2 cellular contexts compared by ENCODE assay signal in the genomic region with DNA sequence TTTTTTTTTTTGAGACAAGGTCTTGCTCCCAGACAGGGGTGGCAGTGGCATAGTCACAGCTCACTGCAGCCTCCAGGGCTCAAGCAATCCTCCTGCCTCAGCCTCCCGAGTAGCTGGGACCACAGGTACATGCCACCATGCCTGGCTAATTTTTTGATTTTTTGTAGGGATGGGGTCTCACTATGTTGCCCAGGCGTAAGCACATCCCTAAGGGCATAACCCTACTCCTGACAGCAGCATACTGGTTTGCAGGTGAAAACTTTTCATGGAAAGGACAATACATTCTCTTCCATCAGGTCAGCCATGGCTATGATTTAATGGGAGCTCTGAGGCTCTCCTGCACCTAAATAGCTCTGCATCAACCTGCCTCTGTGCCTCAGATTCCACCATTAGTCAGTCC.
TF ChIP-seq lines count a peak whose summit lies in the region.

No MANE protein-coding gene starts in this region.

TF ChIP-seq in HepG2, 621 proteins besides CTCF, POLR2A, EP300 and RAD21:
- TF ChIP-seq, protein P1, sequence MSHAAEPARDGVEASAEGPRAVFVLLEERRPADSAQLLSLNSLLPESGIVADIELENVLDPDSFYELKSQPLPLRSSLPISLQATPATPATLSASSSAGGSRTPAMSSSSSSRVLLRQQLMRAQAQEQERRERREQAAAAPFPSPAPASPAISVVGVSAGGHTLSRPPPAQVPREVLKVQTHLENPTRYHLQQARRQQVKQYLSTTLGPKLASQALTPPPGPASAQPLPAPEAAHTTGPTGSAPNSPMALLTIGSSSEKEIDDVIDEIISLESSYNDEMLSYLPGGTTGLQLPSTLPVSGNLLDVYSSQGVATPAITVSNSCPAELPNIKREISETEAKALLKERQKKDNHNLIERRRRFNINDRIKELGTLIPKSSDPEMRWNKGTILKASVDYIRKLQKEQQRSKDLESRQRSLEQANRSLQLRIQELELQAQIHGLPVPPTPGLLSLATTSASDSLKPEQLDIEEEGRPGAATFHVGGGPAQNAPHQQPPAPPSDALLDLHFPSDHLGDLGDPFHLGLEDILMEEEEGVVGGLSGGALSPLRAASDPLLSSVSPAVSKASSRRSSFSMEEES (CRISPR knock-in tag; IDR thresholded peaks at IDR 0.05), result no peak
- TF ChIP-seq RXRA (CRISPR knock-in tag; IDR thresholded peaks at IDR 0.05), result no peak
- peak; percentile 53; the same call in 1 of the 2 replicates for TF ChIP-seq ZNF121 (CRISPR knock-in tag; IDR thresholded peaks at IDR 0.05)
- TF ChIP-seq FOXJ3 (CRISPR knock-in tag; IDR thresholded peaks at IDR 0.05; ENCODE audit: borderline replicate concordance), result no peak
- TF ChIP-seq PTBP1 (IDR thresholded peaks at IDR 0.05; ENCODE audit: low read depth, low read length, poor library complexity, severe bottlenecking), result no peak
- no peak for TF ChIP-seq EZH2 (conservative IDR thresholded peaks at IDR 0.05; ENCODE audit: low read depth, low read length)
- TF ChIP-seq, protein P2, sequence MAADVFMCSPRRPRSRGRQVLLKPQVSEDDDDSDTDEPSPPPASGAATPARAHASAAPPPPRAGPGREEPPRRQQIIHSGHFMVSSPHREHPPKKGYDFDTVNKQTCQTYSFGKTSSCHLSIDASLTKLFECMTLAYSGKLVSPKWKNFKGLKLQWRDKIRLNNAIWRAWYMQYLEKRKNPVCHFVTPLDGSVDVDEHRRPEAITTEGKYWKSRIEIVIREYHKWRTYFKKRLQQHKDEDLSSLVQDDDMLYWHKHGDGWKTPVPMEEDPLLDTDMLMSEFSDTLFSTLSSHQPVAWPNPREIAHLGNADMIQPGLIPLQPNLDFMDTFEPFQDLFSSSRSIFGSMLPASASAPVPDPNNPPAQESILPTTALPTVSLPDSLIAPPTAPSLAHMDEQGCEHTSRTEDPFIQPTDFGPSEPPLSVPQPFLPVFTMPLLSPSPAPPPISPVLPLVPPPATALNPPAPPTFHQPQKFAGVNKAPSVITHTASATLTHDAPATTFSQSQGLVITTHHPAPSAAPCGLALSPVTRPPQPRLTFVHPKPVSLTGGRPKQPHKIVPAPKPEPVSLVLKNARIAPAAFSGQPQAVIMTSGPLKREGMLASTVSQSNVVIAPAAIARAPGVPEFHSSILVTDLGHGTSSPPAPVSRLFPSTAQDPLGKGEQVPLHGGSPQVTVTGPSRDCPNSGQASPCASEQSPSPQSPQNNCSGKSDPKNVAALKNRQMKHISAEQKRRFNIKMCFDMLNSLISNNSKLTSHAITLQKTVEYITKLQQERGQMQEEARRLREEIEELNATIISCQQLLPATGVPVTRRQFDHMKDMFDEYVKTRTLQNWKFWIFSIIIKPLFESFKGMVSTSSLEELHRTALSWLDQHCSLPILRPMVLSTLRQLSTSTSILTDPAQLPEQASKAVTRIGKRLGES (CRISPR knock-in tag; IDR thresholded peaks at IDR 0.05; ENCODE audit: borderline replicate concordance), result no peak
TF ChIP-seq in HepG2: peak in this region for 1.

TF ChIP-seq in WTC11, 78 proteins besides CTCF, POLR2A, EP300 and RAD21:
- TF ChIP-seq ZNF423 (CRISPR knock-in tag; IDR thresholded peaks at IDR 0.05) (no peak), FOXK1 (CRISPR knock-in tag; IDR thresholded peaks at IDR 0.05) (no peak), ZNF121 (CRISPR knock-in tag; IDR thresholded peaks at IDR 0.05) (peak; percentile 83; the same call in 1 of the 2 replicates), RORB (CRISPR knock-in tag; IDR thresholded peaks at IDR 0.05) (no peak)
- TF ChIP-seq, protein P3, sequence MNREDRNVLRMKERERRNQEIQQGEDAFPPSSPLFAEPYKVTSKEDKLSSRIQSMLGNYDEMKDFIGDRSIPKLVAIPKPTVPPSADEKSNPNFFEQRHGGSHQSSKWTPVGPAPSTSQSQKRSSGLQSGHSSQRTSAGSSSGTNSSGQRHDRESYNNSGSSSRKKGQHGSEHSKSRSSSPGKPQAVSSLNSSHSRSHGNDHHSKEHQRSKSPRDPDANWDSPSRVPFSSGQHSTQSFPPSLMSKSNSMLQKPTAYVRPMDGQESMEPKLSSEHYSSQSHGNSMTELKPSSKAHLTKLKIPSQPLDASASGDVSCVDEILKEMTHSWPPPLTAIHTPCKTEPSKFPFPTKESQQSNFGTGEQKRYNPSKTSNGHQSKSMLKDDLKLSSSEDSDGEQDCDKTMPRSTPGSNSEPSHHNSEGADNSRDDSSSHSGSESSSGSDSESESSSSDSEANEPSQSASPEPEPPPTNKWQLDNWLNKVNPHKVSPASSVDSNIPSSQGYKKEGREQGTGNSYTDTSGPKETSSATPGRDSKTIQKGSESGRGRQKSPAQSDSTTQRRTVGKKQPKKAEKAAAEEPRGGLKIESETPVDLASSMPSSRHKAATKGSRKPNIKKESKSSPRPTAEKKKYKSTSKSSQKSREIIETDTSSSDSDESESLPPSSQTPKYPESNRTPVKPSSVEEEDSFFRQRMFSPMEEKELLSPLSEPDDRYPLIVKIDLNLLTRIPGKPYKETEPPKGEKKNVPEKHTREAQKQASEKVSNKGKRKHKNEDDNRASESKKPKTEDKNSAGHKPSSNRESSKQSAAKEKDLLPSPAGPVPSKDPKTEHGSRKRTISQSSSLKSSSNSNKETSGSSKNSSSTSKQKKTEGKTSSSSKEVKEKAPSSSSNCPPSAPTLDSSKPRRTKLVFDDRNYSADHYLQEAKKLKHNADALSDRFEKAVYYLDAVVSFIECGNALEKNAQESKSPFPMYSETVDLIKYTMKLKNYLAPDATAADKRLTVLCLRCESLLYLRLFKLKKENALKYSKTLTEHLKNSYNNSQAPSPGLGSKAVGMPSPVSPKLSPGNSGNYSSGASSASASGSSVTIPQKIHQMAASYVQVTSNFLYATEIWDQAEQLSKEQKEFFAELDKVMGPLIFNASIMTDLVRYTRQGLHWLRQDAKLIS (CRISPR knock-in tag; IDR thresholded peaks at IDR 0.05; ENCODE audit: borderline replicate concordance), result no peak
- TF ChIP-seq, protein P4, sequence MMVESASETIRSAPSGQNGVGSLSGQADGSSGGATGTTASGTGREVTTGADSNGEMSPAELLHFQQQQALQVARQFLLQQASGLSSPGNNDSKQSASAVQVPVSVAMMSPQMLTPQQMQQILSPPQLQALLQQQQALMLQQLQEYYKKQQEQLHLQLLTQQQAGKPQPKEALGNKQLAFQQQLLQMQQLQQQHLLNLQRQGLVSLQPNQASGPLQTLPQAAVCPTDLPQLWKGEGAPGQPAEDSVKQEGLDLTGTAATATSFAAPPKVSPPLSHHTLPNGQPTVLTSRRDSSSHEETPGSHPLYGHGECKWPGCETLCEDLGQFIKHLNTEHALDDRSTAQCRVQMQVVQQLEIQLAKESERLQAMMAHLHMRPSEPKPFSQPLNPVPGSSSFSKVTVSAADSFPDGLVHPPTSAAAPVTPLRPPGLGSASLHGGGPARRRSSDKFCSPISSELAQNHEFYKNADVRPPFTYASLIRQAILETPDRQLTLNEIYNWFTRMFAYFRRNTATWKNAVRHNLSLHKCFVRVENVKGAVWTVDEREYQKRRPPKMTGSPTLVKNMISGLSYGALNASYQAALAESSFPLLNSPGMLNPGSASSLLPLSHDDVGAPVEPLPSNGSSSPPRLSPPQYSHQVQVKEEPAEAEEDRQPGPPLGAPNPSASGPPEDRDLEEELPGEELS (CRISPR knock-in tag; IDR thresholded peaks at IDR 0.05), result no peak
